13 cellular contexts compared by ENCODE assay signal in the genomic region with DNA sequence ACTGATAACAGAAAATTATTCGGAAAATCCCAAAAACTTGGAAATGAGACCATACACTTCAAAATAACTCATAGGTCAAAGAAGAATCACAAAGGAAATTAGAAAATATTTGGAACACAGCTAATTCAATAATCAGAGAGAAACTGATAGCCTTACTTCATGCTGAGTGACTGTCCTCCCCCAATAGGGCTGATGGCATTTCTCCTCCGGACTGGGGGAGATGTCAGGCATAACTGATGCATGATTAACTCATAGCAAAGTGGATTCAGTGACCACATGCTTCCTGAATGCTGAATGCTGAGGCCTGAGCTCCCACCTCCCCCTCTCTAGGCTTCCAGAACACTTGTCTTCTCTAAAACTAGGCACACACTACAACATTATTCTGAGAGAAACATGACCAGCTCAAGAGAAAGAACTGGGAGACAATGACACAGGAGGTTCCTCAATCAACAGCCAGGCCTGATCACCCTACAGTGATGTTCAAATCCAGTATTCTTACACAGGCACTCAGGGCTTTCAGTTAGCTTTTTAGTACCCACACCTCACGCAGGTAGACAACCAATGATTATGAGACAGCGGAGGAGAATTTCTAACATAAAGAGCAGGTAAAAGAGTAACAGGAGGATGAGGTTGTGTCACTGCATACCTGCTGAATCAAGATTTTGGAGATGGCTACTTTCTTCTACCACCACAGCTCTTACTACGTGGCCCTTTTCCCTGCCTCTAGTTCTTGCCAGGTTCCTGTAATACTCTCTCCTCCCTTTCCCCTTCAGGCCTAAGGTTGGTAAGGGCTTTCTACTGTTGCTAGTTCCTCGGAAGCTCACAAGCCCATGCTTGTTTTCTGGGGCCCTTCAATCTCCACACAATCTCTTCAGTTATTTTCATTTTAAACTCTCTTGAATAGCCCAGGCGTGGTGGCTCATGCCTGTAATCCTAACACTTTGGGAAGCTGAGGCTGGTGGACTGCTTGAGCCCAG.
DNase-seq lines count a peak whose midpoint lies in the region; ATAC-seq and TF ChIP-seq lines count a peak whose summit lies in the region.
"Had no signal": no experiment of that assay in that cellular context is flagged by ENCODE, and none has a peak within 500 bp of the region (broad histone marks: within the 10 kb centered on the region; RNA-seq: fewer than 3 reads in every experiment).

No MANE protein-coding gene starts in this region.

- H3K27me3 ChIP-seq in fibroblast of lung (ENCODE audit: control insufficient read depth, insufficient read depth, low read length) (no peaks in the 10 kb centered on the region), smooth muscle cell (ENCODE audit: low read depth) (peaks cover 30% of the 10 kb centered on the region)
- H3K27me3 ChIP-seq: esophagus squamous epithelium, right atrium auricular region had no signal

- WGBS in smooth muscle cell (ENCODE audit: low lambda C conversion rate), result 80% methylated on average over 7 of the region's 7 CpGs

- H3K4me1 Mint-ChIP-seq in activated T-cell treated with anti-CD3 and anti-CD28 coated beads, Interleukin-2, amount 50 U/mL, for 24 hours (ENCODE audit: low read depth), result peaks cover 19% of the 10 kb centered on the region

- no peak overlapping the region for H2AFZ ChIP-seq in fibroblast of lung (ENCODE audit: low read length)
- H2AFZ ChIP-seq in smooth muscle cell (ENCODE audit: low read depth), result no peak overlapping the region

- H3K9ac ChIP-seq in fibroblast of lung (ENCODE audit: insufficient read depth, low read length), result no peak overlapping the region
- H3K9ac ChIP-seq in smooth muscle cell (ENCODE audit: low read depth), result no peak overlapping the region

- H3K9me3 Mint-ChIP-seq in activated T-cell treated with anti-CD3 and anti-CD28 coated beads, Interleukin-2, amount 50 U/mL, for 24 hours, result peaks cover 7% of the 10 kb centered on the region

- H3F3A ChIP-seq in smooth muscle cell (ENCODE audit: low read depth), result no peaks in the 10 kb centered on the region

- no peaks in the 10 kb centered on the region for H3K36me3 ChIP-seq in fibroblast of lung (ENCODE audit: control insufficient read depth, insufficient read depth, low read length)
- no peaks in the 10 kb centered on the region for H3K36me3 ChIP-seq in smooth muscle cell (ENCODE audit: low read depth)
- H3K36me3 ChIP-seq: esophagus squamous epithelium, lower lobe of right lung, right atrium auricular region had no signal

- peak; percentile 93 for DNase-seq in HCEC 1CT
- DNase-seq in SK-MEL-5 (ENCODE audit: low read depth, low spot score), result peak; percentile 60
- DNase-seq in fibroblast of lung (ENCODE audit: low read depth in 2 of 2), result peak; percentile 66 to 91
- no peak for DNase-seq in smooth muscle cell (lab: John Stamatoyannopoulos, UW; ENCODE audit: unreplicated experiment)
- DNase-seq in stimulated activated CD4-positive, alpha-beta T cell treated with anti-CD3 and anti-CD28 coated beads, Interleukin-12 subunit alpha, Interleukin-12 subunit beta, amount 100 ng/mL, for 4 hours, result no peak
- no peak for DNase-seq in activated T-cell treated with anti-CD3 and anti-CD28 coated beads, Interleukin-2, amount 50 U/mL, for 24 hours
- DNase-seq: activated CD4-positive, alpha-beta T cell treated with anti-CD3 and anti-CD28 coated beads, Interleukin-2, amount 50 U/mL, for 4 hours; esophagus squamous epithelium; lower lobe of right lung; NCI-H2081 had no signal

- H3K4me2 ChIP-seq in fibroblast of lung (ENCODE audit: extremely low read depth, insufficient read depth, low read length) (peak overlapping the region; percentile 28), smooth muscle cell (peak overlapping the region; percentile 2)

- H4K20me1 ChIP-seq in fibroblast of lung (ENCODE audit: control insufficient read depth, extremely low read depth, insufficient read depth, low read length) (no peaks in the 10 kb centered on the region), smooth muscle cell (ENCODE audit: low read depth) (no peaks in the 10 kb centered on the region)

- H3K79me2 ChIP-seq in fibroblast of lung (ENCODE audit: control insufficient read depth, insufficient read depth, low read length) (peaks cover 26% of the 10 kb centered on the region), smooth muscle cell (ENCODE audit: low read depth) (no peaks in the 10 kb centered on the region)

- ATAC-seq in GM19463 (IDR thresholded peaks at IDR 0.05; ENCODE audit: unreplicated experiment) (no peak), HG03378 (IDR thresholded peaks at IDR 0.05; ENCODE audit: unreplicated experiment) (no peak)

- no peaks in the 10 kb centered on the region for H3K27me3 Mint-ChIP-seq in activated T-cell treated with anti-CD3 and anti-CD28 coated beads, Interleukin-2, amount 50 U/mL, for 24 hours

- TF ChIP-seq CTCF in fibroblast of lung (conservative IDR thresholded peaks at IDR 0.05 in 1 of 2, IDR thresholded peaks at IDR 0.05 in 1 of 2; ENCODE audit: low read depth in 1 of 2, low read length in 2 of 2) (no peak), smooth muscle cell (IDR thresholded peaks at IDR 0.05; ENCODE audit: borderline replicate concordance, insufficient read depth, poor library complexity, severe bottlenecking) (no peak)

- H3K9me3 ChIP-seq in fibroblast of lung (ENCODE audit: control insufficient read depth, insufficient read depth, low read depth, low read length) (no peaks in the 10 kb centered on the region), smooth muscle cell (replicated peaks; ENCODE audit: low read depth) (no peaks in the 10 kb centered on the region)
- H3K9me3 ChIP-seq: esophagus squamous epithelium, lower lobe of right lung, right atrium auricular region had no signal

- H3K27ac Mint-ChIP-seq in activated T-cell treated with anti-CD3 and anti-CD28 coated beads, Interleukin-2, amount 50 U/mL, for 24 hours, result no peak overlapping the region

- in situ Hi-C loops in SK-MEL-5 (cut with HindIII; ENCODE audit: low pct_unique_long_range_greater_than_20kb, low sequenced_read_pairs), result no loop called here

- no peaks in the 10 kb centered on the region for H3K36me3 Mint-ChIP-seq in activated T-cell treated with anti-CD3 and anti-CD28 coated beads, Interleukin-2, amount 50 U/mL, for 24 hours (ENCODE audit: low read depth)

- peak overlapping the region in 2 of 4 experiments; percentile 0 to 19 for H3K4me3 ChIP-seq in fibroblast of lung (replicated peaks in 1 of 4; ENCODE audit: control extremely low read depth in 1 of 4, insufficient read depth in 1 of 4, low read depth in 3 of 4, low read length in 4 of 4)
- no peak overlapping the region for H3K4me3 ChIP-seq in smooth muscle cell
- H3K4me3 ChIP-seq: esophagus squamous epithelium, lower lobe of right lung, right atrium auricular region had no signal

- H3K27ac ChIP-seq in fibroblast of lung (ENCODE audit: insufficient read depth, low read length) (peak overlapping the region; percentile 29), smooth muscle cell (ENCODE audit: low read depth) (peak overlapping the region; percentile 39)
- H3K27ac ChIP-seq: esophagus squamous epithelium, lower lobe of right lung, right atrium auricular region had no signal

- H3K4me1 ChIP-seq in fibroblast of lung (ENCODE audit: control insufficient read depth, extremely low read depth, insufficient read depth, low read length) (peaks cover 20% of the 10 kb centered on the region), smooth muscle cell (ENCODE audit: low read depth) (peaks cover 9% of the 10 kb centered on the region)
- H3K4me1 ChIP-seq: lower lobe of right lung, right atrium auricular region had no signal

- no peak overlapping the region for H3K4me3 Mint-ChIP-seq in activated T-cell treated with anti-CD3 and anti-CD28 coated beads, Interleukin-2, amount 50 U/mL, for 24 hours

Comparison
In these comparisons a context has a peak if more than half of its experiments do, and no peak if none do; other contexts are left out.
1. DNase-seq: peak in HCEC 1CT (single experiment), SK-MEL-5 (single experiment) and fibroblast of lung (2 of 2); none in smooth muscle cell (single experiment), stimulated activated CD4-positive, alpha-beta T cell treated with anti-CD3 and anti-CD28 coated beads, Interleukin-12 subunit alpha, Interleukin-12 subunit beta, amount 100 ng/mL, for 4 hours (single experiment) and activated T-cell treated with anti-CD3 and anti-CD28 coated beads, Interleukin-2, amount 50 U/mL, for 24 hours (single experiment).